ENCODE assay signal across 8 cellular contexts in the genomic region with DNA sequence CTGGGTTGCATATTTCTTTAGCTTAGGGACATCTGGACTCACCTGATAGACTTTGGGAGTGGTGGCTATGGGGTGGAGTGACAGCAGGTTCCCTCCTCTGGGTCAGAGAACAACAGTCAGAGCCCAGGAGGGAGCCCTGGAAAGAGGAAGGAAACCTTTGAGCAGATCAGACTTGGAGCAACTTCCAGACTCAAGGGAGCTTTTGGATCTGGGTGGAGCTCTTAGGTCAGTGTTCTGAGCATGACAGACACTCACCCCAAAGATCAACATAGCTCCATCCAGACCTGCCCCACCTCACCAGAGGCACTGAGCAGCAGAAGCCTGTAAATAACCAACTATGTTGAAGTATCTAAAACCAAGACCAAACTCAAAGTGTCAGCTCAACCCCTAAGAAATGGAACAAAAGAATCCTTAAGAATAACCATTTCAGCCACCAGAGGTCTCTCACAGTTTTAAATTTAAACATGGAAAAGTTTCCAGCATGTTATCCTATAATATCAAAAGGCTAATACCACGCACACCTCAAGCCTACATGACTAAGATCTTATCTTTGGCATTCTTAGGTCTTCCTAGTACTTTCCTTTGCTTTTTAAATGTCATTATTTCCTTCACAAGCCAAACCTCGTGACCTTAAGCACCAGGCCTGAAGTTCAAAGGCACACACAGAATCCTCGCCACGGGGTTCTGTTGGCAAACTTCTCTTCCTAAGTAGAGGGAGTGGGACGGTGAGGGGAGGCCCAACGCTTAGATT. TPM values are rescaled to one million over a fixed set of nuclear protein-coding genes. Genes with fewer than 3 reads are reported as not detected.
A peak's percentile ranks its signal among the peaks of the same experiment; 100 is the strongest.
DNase-seq lines count a peak whose midpoint lies in the region; ATAC-seq and TF ChIP-seq lines count a peak whose summit lies in the region.

No MANE protein-coding gene starts in this region.

- POLR2A ChIA-PET in GM10248 (lab: Yijun Ruan, JAX), result no interaction called here

- peaks cover 18% of the 10 kb centered on the region for H3K79me1 ChIP-seq in mesenchymal stem cell (replicated peaks; ENCODE audit: low read length, poor library complexity, severe bottlenecking)

- H2BK12ac ChIP-seq in mesenchymal stem cell (ENCODE audit: low read length in 2 of 2), result peak overlapping the region; percentile 69 to 86

- H3K27ac ChIP-seq in mesenchymal stem cell (ENCODE audit: low read length, poor library complexity, severe bottlenecking) (peak overlapping the region; percentile 12), aorta (ENCODE audit: low read depth in 1 of 2, low read length in 2 of 2) (peak overlapping the region; percentile 26 to 30)

- no peak overlapping the region for H2BK5ac ChIP-seq in mesenchymal stem cell (ENCODE audit: low read depth, low read length, poor library complexity, severe bottlenecking)

- no peak overlapping the region for H3K23ac ChIP-seq in mesenchymal stem cell (ENCODE audit: low read length in 2 of 2)

- H3K14ac ChIP-seq in mesenchymal stem cell (ENCODE audit: low read length in 2 of 2), result no peak overlapping the region

- peak; percentile 33 for TF ChIP-seq CTCF in cardiac fibroblast (IDR thresholded peaks at IDR 0.05; ENCODE audit: low read depth, low read length)
- no peak for TF ChIP-seq CTCF in GM10248 (IDR thresholded peaks at IDR 0.05; ENCODE audit: control extremely low read depth, extremely low read depth, low read depth, missing control alignments)

- no peak overlapping the region for H3K4me2 ChIP-seq in mesenchymal stem cell (ENCODE audit: low read length, poor library complexity, severe bottlenecking)

- H3K4me1 ChIP-seq in mesenchymal stem cell (ENCODE audit: control insufficient read depth, insufficient read depth, low read depth, low read length), result peaks cover 17% of the 10 kb centered on the region
- peaks cover 0 to 2% of the 10 kb centered on the region in 2 donors for H3K4me1 ChIP-seq in aorta (ENCODE audit: control insufficient read depth in 1 of 2, insufficient read depth in 2 of 2, low read length in 2 of 2)

- CTCF ChIA-PET in GM10248 (lab: Yijun Ruan, JAX), result interaction anchor here (0.9 to 4.7 kb wide), 13 partner anchors 10 to 236 kb away, joined by 3 to 42 read pairs (median 4); no protein-coding TSS in a partner anchor

- intact Hi-C loops in Right ventricle myocardium inferior (cut with DNase I) (loop anchor here (5.0 kb wide), 1 partner anchor 46 kb away; no protein-coding TSS in a partner anchor), cardiac septum (cut with DNase I) (loop anchor here (5.0 to 10.0 kb wide), 2 partner anchors 101 to 268 kb away; a partner anchor contains a TSS), aorta (cut with DNase I) (no loop called here)

- DNase-seq in Right ventricle myocardium inferior (ENCODE audit: missing footprints) (no peak), cardiac septum (ENCODE audit: low spot score) (no peak), cardiac fibroblast (ENCODE audit: low read depth in 2 of 2) (peak; percentile 57 to 58), mesenchymal stem cell (peak; percentile 56), aorta (peak in 1 of 2 donors; percentile 31), NCI-H1930 (lab: John Stamatoyannopoulos, UW) (no peak), GM10248 (ENCODE audit: extremely low spot score) (no peak)

- no peak overlapping the region for H2AFZ ChIP-seq in mesenchymal stem cell (ENCODE audit: low read depth, low read length)

- H3K4me3 ChIP-seq in cardiac fibroblast (replicated peaks in 1 of 2; ENCODE audit: low read depth in 2 of 2, low read length in 2 of 2), result no peak overlapping the region
- no peak overlapping the region for H3K4me3 ChIP-seq in mesenchymal stem cell (ENCODE audit: insufficient read depth in 1 of 2, low read depth in 1 of 2, low read length in 2 of 2)
- no peak overlapping the region for H3K4me3 ChIP-seq in aorta (ENCODE audit: low read length in 2 of 2)

- H3K36me3 ChIP-seq in mesenchymal stem cell (ENCODE audit: control insufficient read depth in 1 of 2, insufficient read depth in 2 of 2, low read depth in 1 of 2, low read length in 2 of 2), result peaks cover 4 to 30% of the 10 kb centered on the region in 2 experiments
- H3K36me3 ChIP-seq in aorta (ENCODE audit: control insufficient read depth in 1 of 2, insufficient read depth in 2 of 2, low read length in 1 of 2), result no peaks in the 10 kb centered on the region

- H2BK15ac ChIP-seq in mesenchymal stem cell (ENCODE audit: low read depth, poor library complexity, severe bottlenecking), result no peak overlapping the region

- H4K91ac ChIP-seq in mesenchymal stem cell (ENCODE audit: low read length), result peak overlapping the region; percentile 86

- peak overlapping the region; percentile 38 to 84 for H3K4ac ChIP-seq in mesenchymal stem cell (ENCODE audit: low read depth in 1 of 2, low read length in 2 of 2)

- peak overlapping the region; percentile 92 for H2BK120ac ChIP-seq in mesenchymal stem cell (ENCODE audit: low read depth, low read length)

- whole genome bisulfite sequencing in mesenchymal stem cell, result 86% methylated on average over 6 of the region's 6 CpGs
- 28 to 36% methylated on average over 6 of the region's 6 CpGs for WGBS in aorta, 2 donors

- H3K18ac ChIP-seq in mesenchymal stem cell (ENCODE audit: low read depth in 1 of 2, low read length in 2 of 2), result peak overlapping the region; percentile 28 to 89

- H2AK5ac ChIP-seq in mesenchymal stem cell (ENCODE audit: low read length, severe bottlenecking), result peak overlapping the region; percentile 100

- H3K27me3 ChIP-seq in mesenchymal stem cell (ENCODE audit: control insufficient read depth in 1 of 2, insufficient read depth in 1 of 2, low read length in 2 of 2), result no peaks in the 10 kb centered on the region
- no peaks in the 10 kb centered on the region for H3K27me3 ChIP-seq in aorta (ENCODE audit: control insufficient read depth in 1 of 2, insufficient read depth in 2 of 2, low read length in 1 of 2)

- H3K9me3 ChIP-seq in mesenchymal stem cell (ENCODE audit: control insufficient read depth, low read length) (no peaks in the 10 kb centered on the region), aorta (ENCODE audit: control insufficient read depth, low read length) (no peaks in the 10 kb centered on the region)

- H3K9ac ChIP-seq in mesenchymal stem cell (ENCODE audit: low read length), result peak overlapping the region; percentile 78

- ATAC-seq in Right ventricle myocardium inferior (peak; percentile 33), aorta (ENCODE audit: low FRiP score) (peak; percentile 38), HG02588 (IDR thresholded peaks at IDR 0.05; ENCODE audit: unreplicated experiment) (no peak)

- peak overlapping the region; percentile 67 for H4K8ac ChIP-seq in mesenchymal stem cell (ENCODE audit: low read length)

RNA-seq across cellular contexts. Expression of a gene that starts 56.4 kb away (rescaled TPM):
- total RNA-seq in Right ventricle myocardium inferior (9.4 TPM), cardiac septum (13.5 TPM), aorta (10 to 100 TPM; 15.6 to 15.9 TPM)
- 10.5 TPM for polyA plus RNA-seq in mesenchymal stem cell (2013, experiment 1 of 2)
- polyA plus RNA-seq in mesenchymal stem cell (2013, experiment 2 of 2), result 10.9 TPM
- polyA plus RNA-seq in aorta, result 10 to 100 TPM in 1 of 2 donors, 1 to 10 TPM in 1; 5.3 to 16.6 TPM

Comparison
In these comparisons a context has a peak if more than half of its experiments do, and no peak if none do; other contexts are left out.
1. DNase-seq: peak in cardiac fibroblast (2 of 2) and mesenchymal stem cell (single experiment); none in Right ventricle myocardium inferior (single experiment), cardiac septum (single experiment), NCI-H1930 (0 of 2) and GM10248 (single experiment).
2. intact Hi-C loops: an anchor here in Right ventricle myocardium inferior (5.0 kb wide) and cardiac septum (5.0 to 10.0 kb wide); none called in aorta.